In the genomic region with DNA sequence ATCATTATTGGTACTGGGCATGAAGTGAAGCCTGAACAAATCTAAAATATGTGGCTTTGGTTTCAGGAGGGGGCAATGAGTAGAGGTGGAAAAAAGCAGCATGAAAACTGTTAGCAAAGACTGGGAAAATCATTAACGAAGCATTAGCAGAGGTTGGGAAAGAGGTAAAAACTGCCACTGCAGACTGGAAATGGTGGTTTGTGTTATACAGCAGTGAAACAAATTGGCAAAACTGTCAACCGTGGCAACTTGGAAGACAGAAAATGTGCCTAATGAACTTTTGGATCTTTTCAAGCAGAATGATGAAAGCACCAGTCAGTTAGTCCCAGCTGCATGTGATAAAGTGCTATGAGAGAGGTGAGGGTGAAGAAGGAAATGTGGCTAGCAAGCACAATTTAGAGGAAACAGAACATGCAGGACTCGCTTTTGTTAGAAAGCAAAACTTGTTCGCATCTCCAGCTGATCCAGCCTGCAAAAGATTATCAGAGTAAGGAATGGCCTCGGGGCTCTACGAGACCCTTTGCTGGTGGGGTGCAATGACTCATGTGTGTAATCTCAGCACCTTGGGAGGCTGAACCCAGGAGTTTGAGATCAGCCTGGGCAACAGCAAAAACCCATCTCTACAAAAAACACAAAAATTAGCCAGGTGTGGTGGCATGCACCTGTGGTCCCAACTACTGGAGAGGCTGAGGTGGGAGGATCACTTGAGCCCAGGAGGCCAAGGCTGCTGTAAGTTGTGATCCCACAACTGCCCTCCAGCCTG, we compare ENCODE assay signal across 1 cellular context.
TF ChIP-seq lines count a peak whose summit lies in the region.

No MANE protein-coding gene starts in this region.

TF ChIP-seq in HepG2, 621 proteins besides CTCF, POLR2A, EP300 and RAD21 (continued from another document and continues in another):
- TF ChIP-seq CEBPB (IDR thresholded peaks at IDR 0.05; ENCODE audit: borderline replicate concordance, low read depth, low read length) (peak; percentile 57; the same call in 1 of the 2 replicates), CCDC6 (CRISPR knock-in tag; IDR thresholded peaks at IDR 0.05) (no peak), FIP1L1 (IDR thresholded peaks at IDR 0.05; ENCODE audit: borderline replicate concordance, insufficient read depth, low read depth, low read length) (no peak), ZNF567 (CRISPR knock-in tag; IDR thresholded peaks at IDR 0.05; ENCODE audit: borderline replicate concordance) (no peak), KLF9 (CRISPR knock-in tag; IDR thresholded peaks at IDR 0.05; ENCODE audit: low read depth) (no peak), PITX1 (CRISPR knock-in tag; IDR thresholded peaks at IDR 0.05) (0 out of 2 replicates have a peak, but pooled peaks have one; percentile 9), NCOA2 (CRISPR knock-in tag; IDR thresholded peaks at IDR 0.05) (no peak), ZFX (CRISPR knock-in tag; IDR thresholded peaks at IDR 0.05; ENCODE audit: low read depth) (peak; percentile 21; the same call in 1 of the 2 replicates), MEIS1 (CRISPR knock-in tag; IDR thresholded peaks at IDR 0.05; ENCODE audit: borderline replicate concordance) (0 out of 2 replicates have a peak, but pooled peaks have one; percentile 27), ZBTB7B (CRISPR knock-in tag; IDR thresholded peaks at IDR 0.05) (0 out of 2 replicates have a peak, but pooled peaks have one; percentile 41), ZNF44 (CRISPR knock-in tag; IDR thresholded peaks at IDR 0.05) (0 out of 2 replicates have a peak, but pooled peaks have one; percentile 48), ZNF775 (CRISPR knock-in tag; IDR thresholded peaks at IDR 0.05; ENCODE audit: borderline replicate concordance) (0 out of 2 replicates have a peak, but pooled peaks have one; percentile 39), MIXL1 (CRISPR knock-in tag; IDR thresholded peaks at IDR 0.05) (0 out of 2 replicates have a peak, but pooled peaks have one; percentile 55), ZNF34 (CRISPR knock-in tag; IDR thresholded peaks at IDR 0.05; ENCODE audit: borderline replicate concordance) (no peak), ZNF121 (CRISPR knock-in tag; IDR thresholded peaks at IDR 0.05) (no peak), ZNF274 (CRISPR knock-in tag; IDR thresholded peaks at IDR 0.05) (no peak), AKAP8 (CRISPR knock-in tag; IDR thresholded peaks at IDR 0.05) (no peak), RARG (CRISPR knock-in tag; IDR thresholded peaks at IDR 0.05; ENCODE audit: low read depth) (no peak), SMAD3 (CRISPR knock-in tag; IDR thresholded peaks at IDR 0.05) (no peak), MAFK (conservative IDR thresholded peaks at IDR 0.05 in 1 of 2, IDR thresholded peaks at IDR 0.05 in 1 of 2; ENCODE audit: low read length in 2 of 2) (0 out of 4 replicates have a peak, but pooled peaks of 1 of the 2 experiments have one; percentile 1), GFI1 (CRISPR knock-in tag; IDR thresholded peaks at IDR 0.05; ENCODE audit: borderline replicate concordance) (peak; percentile 9; the same call in 1 of the 2 replicates), JUND (CRISPR knock-in tag; IDR thresholded peaks at IDR 0.05) (no peak), MAFF (IDR thresholded peaks at IDR 0.05; ENCODE audit: low read depth, low read length) (peak; percentile 30; the same call in 1 of the 2 replicates)
- TF ChIP-seq, protein P1, sequence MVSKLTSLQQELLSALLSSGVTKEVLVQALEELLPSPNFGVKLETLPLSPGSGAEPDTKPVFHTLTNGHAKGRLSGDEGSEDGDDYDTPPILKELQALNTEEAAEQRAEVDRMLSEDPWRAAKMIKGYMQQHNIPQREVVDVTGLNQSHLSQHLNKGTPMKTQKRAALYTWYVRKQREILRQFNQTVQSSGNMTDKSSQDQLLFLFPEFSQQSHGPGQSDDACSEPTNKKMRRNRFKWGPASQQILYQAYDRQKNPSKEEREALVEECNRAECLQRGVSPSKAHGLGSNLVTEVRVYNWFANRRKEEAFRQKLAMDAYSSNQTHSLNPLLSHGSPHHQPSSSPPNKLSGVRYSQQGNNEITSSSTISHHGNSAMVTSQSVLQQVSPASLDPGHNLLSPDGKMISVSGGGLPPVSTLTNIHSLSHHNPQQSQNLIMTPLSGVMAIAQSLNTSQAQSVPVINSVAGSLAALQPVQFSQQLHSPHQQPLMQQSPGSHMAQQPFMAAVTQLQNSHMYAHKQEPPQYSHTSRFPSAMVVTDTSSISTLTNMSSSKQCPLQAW (CRISPR knock-in tag; IDR thresholded peaks at IDR 0.05), result peak; percentile 19; the same call in 1 of the 2 replicates
- TF ChIP-seq, protein P2, sequence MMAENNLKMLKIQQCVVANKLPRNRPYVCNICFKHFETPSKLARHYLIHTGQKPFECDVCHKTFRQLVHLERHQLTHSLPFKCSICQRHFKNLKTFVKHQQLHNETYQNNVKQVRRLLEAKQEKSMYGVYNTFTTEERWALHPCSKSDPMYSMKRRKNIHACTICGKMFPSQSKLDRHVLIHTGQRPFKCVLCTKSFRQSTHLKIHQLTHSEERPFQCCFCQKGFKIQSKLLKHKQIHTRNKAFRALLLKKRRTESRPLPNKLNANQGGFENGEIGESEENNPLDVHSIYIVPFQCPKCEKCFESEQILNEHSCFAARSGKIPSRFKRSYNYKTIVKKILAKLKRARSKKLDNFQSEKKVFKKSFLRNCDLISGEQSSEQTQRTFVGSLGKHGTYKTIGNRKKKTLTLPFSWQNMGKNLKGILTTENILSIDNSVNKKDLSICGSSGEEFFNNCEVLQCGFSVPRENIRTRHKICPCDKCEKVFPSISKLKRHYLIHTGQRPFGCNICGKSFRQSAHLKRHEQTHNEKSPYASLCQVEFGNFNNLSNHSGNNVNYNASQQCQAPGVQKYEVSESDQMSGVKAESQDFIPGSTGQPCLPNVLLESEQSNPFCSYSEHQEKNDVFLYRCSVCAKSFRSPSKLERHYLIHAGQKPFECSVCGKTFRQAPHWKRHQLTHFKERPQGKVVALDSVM (CRISPR knock-in tag; IDR thresholded peaks at IDR 0.05), result peak; percentile 85; the same call in 1 of the 2 replicates
- TF ChIP-seq, protein P3, sequence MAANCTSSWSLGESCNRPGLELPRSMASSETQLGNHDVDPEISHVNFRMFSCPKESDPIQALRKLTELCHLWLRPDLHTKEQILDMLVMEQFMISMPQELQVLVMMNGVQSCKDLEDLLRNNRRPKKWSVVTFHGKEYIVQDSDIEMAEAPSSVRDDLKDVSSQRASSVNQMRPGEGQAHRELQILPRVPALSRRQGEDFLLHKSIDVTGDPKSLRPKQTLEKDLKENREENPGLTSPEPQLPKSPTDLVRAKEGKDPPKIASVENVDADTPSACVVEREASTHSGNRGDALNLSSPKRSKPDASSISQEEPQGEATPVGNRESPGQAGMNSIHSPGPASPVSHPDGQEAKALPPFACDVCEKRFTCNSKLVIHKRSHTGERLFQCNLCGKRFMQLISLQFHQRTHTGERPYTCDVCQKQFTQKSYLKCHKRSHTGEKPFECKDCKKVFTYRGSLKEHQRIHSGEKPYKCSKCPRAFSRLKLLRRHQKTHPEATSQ (CRISPR knock-in tag; IDR thresholded peaks at IDR 0.05; ENCODE audit: borderline replicate concordance), result 0 out of 2 replicates have a peak, but pooled peaks have one; percentile 47
- TF ChIP-seq, protein P4, sequence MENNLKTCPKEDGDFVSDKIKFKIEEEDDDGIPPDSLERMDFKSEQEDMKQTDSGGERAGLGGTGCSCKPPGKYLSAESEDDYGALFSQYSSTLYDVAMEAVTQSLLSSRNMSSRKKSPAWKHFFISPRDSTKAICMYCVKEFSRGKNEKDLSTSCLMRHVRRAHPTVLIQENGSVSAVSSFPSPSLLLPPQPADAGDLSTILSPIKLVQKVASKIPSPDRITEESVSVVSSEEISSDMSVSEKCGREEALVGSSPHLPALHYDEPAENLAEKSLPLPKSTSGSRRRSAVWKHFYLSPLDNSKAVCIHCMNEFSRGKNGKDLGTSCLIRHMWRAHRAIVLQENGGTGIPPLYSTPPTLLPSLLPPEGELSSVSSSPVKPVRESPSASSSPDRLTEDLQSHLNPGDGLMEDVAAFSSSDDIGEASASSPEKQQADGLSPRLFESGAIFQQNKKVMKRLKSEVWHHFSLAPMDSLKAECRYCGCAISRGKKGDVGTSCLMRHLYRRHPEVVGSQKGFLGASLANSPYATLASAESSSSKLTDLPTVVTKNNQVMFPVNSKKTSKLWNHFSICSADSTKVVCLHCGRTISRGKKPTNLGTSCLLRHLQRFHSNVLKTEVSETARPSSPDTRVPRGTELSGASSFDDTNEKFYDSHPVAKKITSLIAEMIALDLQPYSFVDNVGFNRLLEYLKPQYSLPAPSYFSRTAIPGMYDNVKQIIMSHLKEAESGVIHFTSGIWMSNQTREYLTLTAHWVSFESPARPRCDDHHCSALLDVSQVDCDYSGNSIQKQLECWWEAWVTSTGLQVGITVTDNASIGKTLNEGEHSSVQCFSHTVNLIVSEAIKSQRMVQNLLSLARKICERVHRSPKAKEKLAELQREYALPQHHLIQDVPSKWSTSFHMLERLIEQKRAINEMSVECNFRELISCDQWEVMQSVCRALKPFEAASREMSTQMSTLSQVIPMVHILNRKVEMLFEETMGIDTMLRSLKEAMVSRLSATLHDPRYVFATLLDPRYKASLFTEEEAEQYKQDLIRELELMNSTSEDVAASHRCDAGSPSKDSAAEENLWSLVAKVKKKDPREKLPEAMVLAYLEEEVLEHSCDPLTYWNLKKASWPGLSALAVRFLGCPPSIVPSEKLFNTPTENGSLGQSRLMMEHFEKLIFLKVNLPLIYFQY (CRISPR knock-in tag; IDR thresholded peaks at IDR 0.05; ENCODE audit: borderline replicate concordance), result no peak
- TF ChIP-seq, protein P5, sequence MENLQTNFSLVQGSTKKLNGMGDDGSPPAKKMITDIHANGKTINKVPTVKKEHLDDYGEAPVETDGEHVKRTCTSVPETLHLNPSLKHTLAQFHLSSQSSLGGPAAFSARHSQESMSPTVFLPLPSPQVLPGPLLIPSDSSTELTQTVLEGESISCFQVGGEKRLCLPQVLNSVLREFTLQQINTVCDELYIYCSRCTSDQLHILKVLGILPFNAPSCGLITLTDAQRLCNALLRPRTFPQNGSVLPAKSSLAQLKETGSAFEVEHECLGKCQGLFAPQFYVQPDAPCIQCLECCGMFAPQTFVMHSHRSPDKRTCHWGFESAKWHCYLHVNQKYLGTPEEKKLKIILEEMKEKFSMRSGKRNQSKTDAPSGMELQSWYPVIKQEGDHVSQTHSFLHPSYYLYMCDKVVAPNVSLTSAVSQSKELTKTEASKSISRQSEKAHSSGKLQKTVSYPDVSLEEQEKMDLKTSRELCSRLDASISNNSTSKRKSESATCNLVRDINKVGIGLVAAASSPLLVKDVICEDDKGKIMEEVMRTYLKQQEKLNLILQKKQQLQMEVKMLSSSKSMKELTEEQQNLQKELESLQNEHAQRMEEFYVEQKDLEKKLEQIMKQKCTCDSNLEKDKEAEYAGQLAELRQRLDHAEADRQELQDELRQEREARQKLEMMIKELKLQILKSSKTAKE (CRISPR knock-in tag; IDR thresholded peaks at IDR 0.05; ENCODE audit: borderline replicate concordance), result no peak
- TF ChIP-seq, protein P6, sequence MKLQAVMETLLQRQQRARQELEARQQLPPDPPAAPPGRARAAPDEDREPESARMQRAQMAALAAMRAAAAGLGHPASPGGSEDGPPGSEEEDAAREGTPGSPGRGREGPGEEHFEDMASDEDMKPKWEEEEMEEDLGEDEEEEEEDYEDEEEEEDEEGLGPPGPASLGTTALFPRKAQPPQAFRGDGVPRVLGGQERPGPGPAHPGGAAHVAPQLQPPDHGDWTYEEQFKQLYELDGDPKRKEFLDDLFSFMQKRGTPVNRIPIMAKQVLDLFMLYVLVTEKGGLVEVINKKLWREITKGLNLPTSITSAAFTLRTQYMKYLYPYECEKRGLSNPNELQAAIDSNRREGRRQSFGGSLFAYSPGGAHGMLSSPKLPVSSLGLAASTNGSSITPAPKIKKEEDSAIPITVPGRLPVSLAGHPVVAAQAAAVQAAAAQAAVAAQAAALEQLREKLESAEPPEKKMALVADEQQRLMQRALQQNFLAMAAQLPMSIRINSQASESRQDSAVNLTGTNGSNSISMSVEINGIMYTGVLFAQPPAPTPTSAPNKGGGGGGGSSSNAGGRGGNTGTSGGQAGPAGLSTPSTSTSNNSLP (IDR thresholded peaks at IDR 0.05; ENCODE audit: low read depth, low read length), result no peak
- TF ChIP-seq, protein P7, sequence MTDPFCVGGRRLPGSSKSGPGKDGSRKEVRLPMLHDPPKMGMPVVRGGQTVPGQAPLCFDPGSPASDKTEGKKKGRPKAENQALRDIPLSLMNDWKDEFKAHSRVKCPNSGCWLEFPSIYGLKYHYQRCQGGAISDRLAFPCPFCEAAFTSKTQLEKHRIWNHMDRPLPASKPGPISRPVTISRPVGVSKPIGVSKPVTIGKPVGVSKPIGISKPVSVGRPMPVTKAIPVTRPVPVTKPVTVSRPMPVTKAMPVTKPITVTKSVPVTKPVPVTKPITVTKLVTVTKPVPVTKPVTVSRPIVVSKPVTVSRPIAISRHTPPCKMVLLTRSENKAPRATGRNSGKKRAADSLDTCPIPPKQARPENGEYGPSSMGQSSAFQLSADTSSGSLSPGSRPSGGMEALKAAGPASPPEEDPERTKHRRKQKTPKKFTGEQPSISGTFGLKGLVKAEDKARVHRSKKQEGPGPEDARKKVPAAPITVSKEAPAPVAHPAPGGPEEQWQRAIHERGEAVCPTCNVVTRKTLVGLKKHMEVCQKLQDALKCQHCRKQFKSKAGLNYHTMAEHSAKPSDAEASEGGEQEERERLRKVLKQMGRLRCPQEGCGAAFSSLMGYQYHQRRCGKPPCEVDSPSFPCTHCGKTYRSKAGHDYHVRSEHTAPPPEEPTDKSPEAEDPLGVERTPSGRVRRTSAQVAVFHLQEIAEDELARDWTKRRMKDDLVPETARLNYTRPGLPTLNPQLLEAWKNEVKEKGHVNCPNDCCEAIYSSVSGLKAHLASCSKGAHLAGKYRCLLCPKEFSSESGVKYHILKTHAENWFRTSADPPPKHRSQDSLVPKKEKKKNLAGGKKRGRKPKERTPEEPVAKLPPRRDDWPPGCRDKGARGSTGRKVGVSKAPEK (CRISPR knock-in tag; IDR thresholded peaks at IDR 0.05; ENCODE audit: borderline replicate concordance), result 0 out of 2 replicates have a peak, but pooled peaks have one; percentile 33
- TF ChIP-seq, protein P8, sequence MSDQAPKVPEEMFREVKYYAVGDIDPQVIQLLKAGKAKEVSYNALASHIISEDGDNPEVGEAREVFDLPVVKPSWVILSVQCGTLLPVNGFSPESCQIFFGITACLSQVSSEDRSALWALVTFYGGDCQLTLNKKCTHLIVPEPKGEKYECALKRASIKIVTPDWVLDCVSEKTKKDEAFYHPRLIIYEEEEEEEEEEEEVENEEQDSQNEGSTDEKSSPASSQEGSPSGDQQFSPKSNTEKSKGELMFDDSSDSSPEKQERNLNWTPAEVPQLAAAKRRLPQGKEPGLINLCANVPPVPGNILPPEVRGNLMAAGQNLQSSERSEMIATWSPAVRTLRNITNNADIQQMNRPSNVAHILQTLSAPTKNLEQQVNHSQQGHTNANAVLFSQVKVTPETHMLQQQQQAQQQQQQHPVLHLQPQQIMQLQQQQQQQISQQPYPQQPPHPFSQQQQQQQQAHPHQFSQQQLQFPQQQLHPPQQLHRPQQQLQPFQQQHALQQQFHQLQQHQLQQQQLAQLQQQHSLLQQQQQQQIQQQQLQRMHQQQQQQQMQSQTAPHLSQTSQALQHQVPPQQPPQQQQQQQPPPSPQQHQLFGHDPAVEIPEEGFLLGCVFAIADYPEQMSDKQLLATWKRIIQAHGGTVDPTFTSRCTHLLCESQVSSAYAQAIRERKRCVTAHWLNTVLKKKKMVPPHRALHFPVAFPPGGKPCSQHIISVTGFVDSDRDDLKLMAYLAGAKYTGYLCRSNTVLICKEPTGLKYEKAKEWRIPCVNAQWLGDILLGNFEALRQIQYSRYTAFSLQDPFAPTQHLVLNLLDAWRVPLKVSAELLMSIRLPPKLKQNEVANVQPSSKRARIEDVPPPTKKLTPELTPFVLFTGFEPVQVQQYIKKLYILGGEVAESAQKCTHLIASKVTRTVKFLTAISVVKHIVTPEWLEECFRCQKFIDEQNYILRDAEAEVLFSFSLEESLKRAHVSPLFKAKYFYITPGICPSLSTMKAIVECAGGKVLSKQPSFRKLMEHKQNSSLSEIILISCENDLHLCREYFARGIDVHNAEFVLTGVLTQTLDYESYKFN (CRISPR knock-in tag; conservative IDR thresholded peaks at IDR 0.05), result peak; percentile 22; the same call in 1 of the 2 replicates
